ENCODE assay signal across 10 cellular contexts in genomic region chr1:153626477-153626928, GRCh38. TPM values are rescaled to one million over a fixed set of nuclear protein-coding genes. Genes with fewer than 3 reads are reported as not detected.
DNase-seq lines count a peak whose midpoint lies in the region; ATAC-seq, FAIRE-seq and TF ChIP-seq lines count a peak whose summit lies in the region.
"Had no signal": no experiment of that assay in that cellular context is flagged by ENCODE, and none has a peak within 500 bp of the region (broad histone marks: within the 10 kb centered on the region; RNA-seq: fewer than 3 reads in every experiment).

No MANE protein-coding gene starts in this region.

- H3K27me3 ChIP-seq in DOHH2 (ENCODE audit: control insufficient read depth, low read length) (no peaks in the 10 kb centered on the region), adrenal gland (no peaks in the 10 kb centered on the region)

- no peak for ATAC-seq in HG03097 (IDR thresholded peaks at IDR 0.05; ENCODE audit: low FRiP score, unreplicated experiment)
- ATAC-seq: naive thymus-derived CD8-positive, alpha-beta T cell had no signal

- FAIRE-seq in D721Med (lab: Jason Lieb, UNC): no peak

- H3F3A ChIP-seq in DOHH2 (ENCODE audit: control insufficient read depth, insufficient read depth): peaks cover 2% of the 10 kb centered on the region; the same call in 1 of the 2 replicates

- H3K36me3 ChIP-seq in DOHH2 (ENCODE audit: control insufficient read depth, low read length) (peaks cover 14% of the 10 kb centered on the region), adrenal gland (replicated peaks in 1 of 2) (no peaks in the 10 kb centered on the region)

- peak overlapping the region; percentile 87 for H3K4me3 ChIP-seq in DOHH2 (ENCODE audit: low read length)
- H3K4me3 ChIP-seq in adrenal gland: peak overlapping the region in 2 of 4 donors; percentile 30 to 41
- H3K4me3 ChIP-seq in iPS-11a (ENCODE audit: low read depth, low read length): peak overlapping the region; percentile 42
- H3K4me3 ChIP-seq in skeletal muscle cell (ENCODE audit: low read depth, low read length): peak overlapping the region; percentile 70

- peaks cover 10% of the 10 kb centered on the region for H3K79me2 ChIP-seq in DOHH2 (ENCODE audit: control insufficient read depth, low read length)

- 29 to 78% (median 60%) methylated on average over 2 to 4 of the region's 4 CpGs for WGBS in adrenal gland, 4 donors

- peak overlapping the region; percentile 62; the same call in 1 of the 2 replicates for H3K27ac ChIP-seq in DOHH2 (ENCODE audit: low read depth, low read length)
- peak overlapping the region in 3 of 5 donors; percentile 61 to 91 (median 82) for H3K27ac ChIP-seq in adrenal gland

- no peaks in the 10 kb centered on the region for H3K9me3 ChIP-seq in DOHH2 (ENCODE audit: control insufficient read depth, insufficient read depth, low read length)
- H3K9me3 ChIP-seq in adrenal gland (replicated peaks in 1 of 3): no peaks in the 10 kb centered on the region

- H3K9me2 ChIP-seq in DOHH2 (replicated peaks; ENCODE audit: control insufficient read depth, low read length): no peaks in the 10 kb centered on the region

- H3K4me1 ChIP-seq in DOHH2 (ENCODE audit: control insufficient read depth, low read length) (peaks cover 70% of the 10 kb centered on the region), adrenal gland (replicated peaks in 1 of 2) (peaks cover 11 to 24% of the 10 kb centered on the region in 2 donors)

- intact Hi-C loops in adrenal gland (cut with DNase I): no loop called here

- TF ChIP-seq CTCF in DOHH2 (IDR thresholded peaks at IDR 0.05; ENCODE audit: low read depth, low read length, poor library complexity, severe bottlenecking) (no peak), adrenal gland (IDR thresholded peaks at IDR 0.05) (no peak), D721Med (IDR thresholded peaks at IDR 0.05; ENCODE audit: insufficient read depth, missing control alignments) (no peak)

- H3K4me2 ChIP-seq in DOHH2 (ENCODE audit: low read length): peak overlapping the region; percentile 92

- DNase-seq in adrenal gland (no peak), skeletal muscle cell (ENCODE audit: low read depth) (no peak), D721Med (ENCODE audit: insufficient read length, low spot score) (no peak), activated gamma-delta T cell (lab: John Stamatoyannopoulos, UW) (no peak)
- no peak for DNase-seq in activated naive CD4-positive, alpha-beta T cell treated with Interleukin-2 at 50 U/mL for 16 hours
- DNase-seq: naive thymus-derived CD8-positive, alpha-beta T cell; T-helper 9 cell had no signal

- TF ChIP-seq POLR2A in adrenal gland (IDR thresholded peaks at IDR 0.05): no peak

- H4K20me1 ChIP-seq in DOHH2 (ENCODE audit: control insufficient read depth, insufficient read depth, low read depth, low read length): no peaks in the 10 kb centered on the region

RNA-seq across cellular contexts. Expression of gene S100A13, which starts 0.8 kb away (rescaled TPM):
- 100 to 1,000 TPM in 6 of 8 donors, 10 to 100 TPM in 2; 57.6 to 289 (median 138) TPM for total RNA-seq in adrenal gland
- 100 to 1,000 TPM; 185 to 266 (median 235) TPM for polyA plus RNA-seq in adrenal gland

RNA-seq across cellular contexts. Expression of gene S100A1, which starts 1.7 kb away (rescaled TPM):
- total RNA-seq in adrenal gland: 1 to 10 TPM in 3 of 8 donors, under 1 TPM in 2, not detected in 3; 0.55 to 3.8 (median 1.8) TPM
- polyA plus RNA-seq in adrenal gland: 10 to 100 TPM in 2 of 3 donors, 1 to 10 TPM in 1; 1.1 to 12.3 (median 10.9) TPM
- total RNA-seq: naive thymus-derived CD8-positive, alpha-beta T cell had no signal
- polyA plus RNA-seq: naive thymus-derived CD8-positive, alpha-beta T cell had no signal

RNA-seq across cellular contexts. Expression of gene CHTOP, which starts 7.4 kb away (rescaled TPM):
- 10 to 100 TPM; 35.5 to 74.9 (median 55.8) TPM for total RNA-seq in adrenal gland
- 10 to 100 TPM; 59.1 to 83.3 (median 71.2) TPM for polyA plus RNA-seq in adrenal gland

RNA-seq across cellular contexts. Expression of gene S100A14, which starts 10.4 kb away (rescaled TPM):
- total RNA-seq in adrenal gland: under 1 TPM in 3 of 8 donors, not detected in 5; 0.32 to 0.90 (median 0.53) TPM
- 1 to 10 TPM in 1 of 3 donors, under 1 TPM in 1, not detected in 1; 0.88 to 2.2 TPM for polyA plus RNA-seq in adrenal gland
- total RNA-seq: naive thymus-derived CD8-positive, alpha-beta T cell had no signal
- polyA plus RNA-seq: naive thymus-derived CD8-positive, alpha-beta T cell had no signal

RNA-seq across cellular contexts. Expression of gene S100A16, which starts 13.6 kb away (rescaled TPM):
- total RNA-seq in adrenal gland: 100 to 1,000 TPM in 2 of 8 donors, 10 to 100 TPM in 6; 45.1 to 126 (median 76.2) TPM
- polyA plus RNA-seq in adrenal gland: 100 to 1,000 TPM in 1 of 3 donors, 10 to 100 TPM in 2; 61.5 to 128 (median 95.3) TPM
- total RNA-seq: naive thymus-derived CD8-positive, alpha-beta T cell had no signal
- polyA plus RNA-seq: naive thymus-derived CD8-positive, alpha-beta T cell had no signal
